ENCODE assay signal across 1 cellular context in genomic region chr6:31547727-31548422, GRCh38.
TF ChIP-seq lines count a peak whose summit lies in the region.

No MANE protein-coding gene starts in this region.

TF ChIP-seq in H1, 55 proteins besides CTCF, POLR2A, EP300 and RAD21:
- TF ChIP-seq POLR2AphosphoS5 (IDR thresholded peaks at IDR 0.05; ENCODE audit: low read depth, low read length): no peak
- no peak for TF ChIP-seq SAP30 (IDR thresholded peaks at IDR 0.05; ENCODE audit: insufficient read depth, insufficient replicate concordance, low read length)
